ENCODE assay signal across 28 cellular contexts in genomic region chr20:60955687-60956086, GRCh38.
"Had no signal": no experiment of that assay in that cellular context is flagged by ENCODE, and none has a peak within 500 bp of the region (broad histone marks: within the 10 kb centered on the region; RNA-seq: fewer than 3 reads in every experiment).

No MANE protein-coding gene starts in this region.

- H3K9me3 ChIP-seq: neutrophil, ovary, psoas muscle, right lobe of liver, stomach, thoracic aorta, thyroid gland, upper lobe of left lung, vagina had no signal

- DNase-seq: naive thymus-derived CD8-positive, alpha-beta T cell; nephron progenitor cell; nucleus accumbens; ovary; posterior cingulate gyrus; psoas muscle; right cardiac atrium; right lobe of liver; spleen; stimulated activated CD4-positive, alpha-beta T cell treated with anti-CD3 and anti-CD28 coated beads, Interleukin-12 subunit alpha, Interleukin-12 subunit beta, amount 100 ng/mL, for 4 hours; stimulated activated CD4-positive, alpha-beta T cell treated with anti-CD3 and anti-CD28 coated beads, Interleukin-1b, Interleukin-23, amount 100 ng/mL, for 48 hours; stimulated activated CD4-positive, alpha-beta T cell treated with anti-CD3 and anti-CD28 coated beads, Interleukin-4, amount 100 ng/mL, for 1 hour; stimulated activated CD4-positive, alpha-beta T cell treated with anti-CD3 and anti-CD28 coated beads, Interleukin-4, amount 100 ng/mL, for 4 hours; stimulated activated CD8-positive, alpha-beta memory T cell treated with anti-CD3 and anti-CD28 coated beads, Interleukin-4, amount 100 ng/mL, for 48 hours; stimulated activated naive CD4-positive, alpha-beta T cell treated with Interleukin-2 at 50 U/mL for 16 hours; stomach; thyroid gland; trophoblast cell; upper lobe of left lung had no signal

- H3K4me1 ChIP-seq: parathyroid adenoma, psoas muscle, right lobe of liver, spleen, stomach, vagina had no signal

- ATAC-seq: naive thymus-derived CD8-positive, alpha-beta T cell; natural killer cell treated with Interleukin-12 subunit alpha and Interleukin-12 subunit beta and Interleukin-15 and Interleukin-18, amount 100 ng/mL, for 72 hours; psoas muscle; right cardiac atrium; right lobe of liver; stimulated activated memory B cell treated with anti-CD40 and anti-IgM and Interleukin-4, amounts not matched to agents 10 μg/mL and 1 μg/mL and 100 μg/mL, for 72 hours had no signal

- H3K27me3 ChIP-seq: neutrophil, ovary, right lobe of liver, spleen, thyroid gland, tibial nerve, upper lobe of left lung, vagina had no signal

- H3K4me3 ChIP-seq: ovary, psoas muscle, right lobe of liver, skin epidermis, smooth muscle cell, spleen, stomach, thoracic aorta, thyroid gland, tibial nerve, upper lobe of left lung, vagina had no signal

- H3K27ac ChIP-seq: neutrophil, ovary, parathyroid adenoma, psoas muscle, right lobe of liver, skin epidermis, spleen, stomach, thoracic aorta, thyroid gland, vagina had no signal

- H3K36me3 ChIP-seq: neutrophil, ovary, right lobe of liver, spleen, stomach, thoracic aorta, thyroid gland, tibial nerve, upper lobe of left lung, vagina had no signal
